In the genomic region with DNA sequence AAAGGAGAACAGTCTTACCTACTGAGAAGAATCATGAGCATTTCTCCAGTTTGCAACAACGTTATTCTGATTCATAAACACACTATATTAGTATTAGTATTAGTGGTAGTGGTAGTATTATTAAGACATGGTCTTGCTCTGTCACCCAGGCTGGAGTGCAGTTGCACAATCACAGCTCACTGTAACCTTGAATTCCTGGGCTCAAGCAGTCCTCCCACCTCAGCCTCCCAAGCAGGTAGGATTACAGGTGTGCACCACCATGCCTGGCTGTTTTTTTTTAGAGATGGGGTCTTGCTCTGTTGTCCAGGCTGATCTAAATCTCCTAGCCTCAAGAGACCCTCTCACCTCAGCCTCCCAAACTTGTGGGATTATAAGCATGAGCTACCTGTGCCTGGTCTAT, we compare ENCODE assay signal across 6 cellular contexts.
"Had no signal": no experiment of that assay in that cellular context is flagged by ENCODE, and none has a peak within 500 bp of the region (broad histone marks: within the 10 kb centered on the region; RNA-seq: fewer than 3 reads in every experiment).

No MANE protein-coding gene starts in this region.

- H3K4me3 ChIP-seq: K562 had no signal

- H3K4me2 ChIP-seq: KMS-11 had no signal

- ATAC-seq: K562 had no signal

- FAIRE-seq: K562 had no signal

- H3K27ac ChIP-seq: HL-60, KMS-11 had no signal

- DNase-seq: IMR-90, KBM-7, KG1 had no signal

- H3K9ac ChIP-seq: KMS-11 had no signal
